9 cellular contexts compared by ENCODE assay signal in genomic region chr20:14406495-14406894, GRCh38.
A peak's percentile ranks its signal among the peaks of the same experiment; 100 is the strongest.
DNase-seq lines count a peak whose midpoint lies in the region; ATAC-seq, FAIRE-seq and TF ChIP-seq lines count a peak whose summit lies in the region.
"Had no signal": no experiment of that assay in that cellular context is flagged by ENCODE, and none has a peak within 500 bp of the region (broad histone marks: within the 10 kb centered on the region; RNA-seq: fewer than 3 reads in every experiment).

No MANE protein-coding gene starts in this region.

- no peak overlapping the region for H3K4me3 ChIP-seq in bronchial epithelial cell (ENCODE audit: low read depth, low read length)

- DNase-seq in bronchial epithelial cell (ENCODE audit: low read depth) (peak; percentile 93), urothelium cell line (ENCODE audit: low spot score) (peak; percentile 20), H4 (ENCODE audit: low spot score) (no peak)
- DNase-seq in activated T-cell treated with anti-CD3 and anti-CD28 coated beads, Interleukin-2, amount 50 U/mL, for 1 hour = no peak

- FAIRE-seq in bronchial epithelial cell (lab: Jason Lieb, UNC) = no peak
- no peak for FAIRE-seq in urothelium cell line (lab: Jason Lieb, UNC)
- FAIRE-seq: H1 had no signal

- peak; percentile 68 for ATAC-seq in GM19463 (IDR thresholded peaks at IDR 0.05; ENCODE audit: unreplicated experiment)
- peak; percentile 68 for ATAC-seq in HG03571 (IDR thresholded peaks at IDR 0.05; ENCODE audit: unreplicated experiment)
- no peak for ATAC-seq in GM19351 (IDR thresholded peaks at IDR 0.05; ENCODE audit: unreplicated experiment)
- ATAC-seq: natural killer cell treated with Interleukin-12 subunit alpha and Interleukin-12 subunit beta and Interleukin-15 and Interleukin-18, amount 100 ng/mL, for 72 hours had no signal

- no peak for TF ChIP-seq CTCF in bronchial epithelial cell (IDR thresholded peaks at IDR 0.05; ENCODE audit: insufficient read depth, low read length, severe bottlenecking)

- H3K36me3 ChIP-seq in bronchial epithelial cell (ENCODE audit: control insufficient read depth, insufficient read depth, low read length) = no peaks in the 10 kb centered on the region

- H3K27me3 ChIP-seq in bronchial epithelial cell (ENCODE audit: control insufficient read depth, insufficient read depth, low read length) = no peaks in the 10 kb centered on the region

Comparison
In these comparisons a context has a peak if more than half of its experiments do, and no peak if none do; other contexts are left out.
1. DNase-seq: peak in bronchial epithelial cell (single experiment) and urothelium cell line (single experiment); none in activated T-cell treated with anti-CD3 and anti-CD28 coated beads, Interleukin-2, amount 50 U/mL, for 1 hour (single experiment) and H4 (single experiment).